Comparison of ENCODE assay signal across 8 cellular contexts in the genomic region with DNA sequence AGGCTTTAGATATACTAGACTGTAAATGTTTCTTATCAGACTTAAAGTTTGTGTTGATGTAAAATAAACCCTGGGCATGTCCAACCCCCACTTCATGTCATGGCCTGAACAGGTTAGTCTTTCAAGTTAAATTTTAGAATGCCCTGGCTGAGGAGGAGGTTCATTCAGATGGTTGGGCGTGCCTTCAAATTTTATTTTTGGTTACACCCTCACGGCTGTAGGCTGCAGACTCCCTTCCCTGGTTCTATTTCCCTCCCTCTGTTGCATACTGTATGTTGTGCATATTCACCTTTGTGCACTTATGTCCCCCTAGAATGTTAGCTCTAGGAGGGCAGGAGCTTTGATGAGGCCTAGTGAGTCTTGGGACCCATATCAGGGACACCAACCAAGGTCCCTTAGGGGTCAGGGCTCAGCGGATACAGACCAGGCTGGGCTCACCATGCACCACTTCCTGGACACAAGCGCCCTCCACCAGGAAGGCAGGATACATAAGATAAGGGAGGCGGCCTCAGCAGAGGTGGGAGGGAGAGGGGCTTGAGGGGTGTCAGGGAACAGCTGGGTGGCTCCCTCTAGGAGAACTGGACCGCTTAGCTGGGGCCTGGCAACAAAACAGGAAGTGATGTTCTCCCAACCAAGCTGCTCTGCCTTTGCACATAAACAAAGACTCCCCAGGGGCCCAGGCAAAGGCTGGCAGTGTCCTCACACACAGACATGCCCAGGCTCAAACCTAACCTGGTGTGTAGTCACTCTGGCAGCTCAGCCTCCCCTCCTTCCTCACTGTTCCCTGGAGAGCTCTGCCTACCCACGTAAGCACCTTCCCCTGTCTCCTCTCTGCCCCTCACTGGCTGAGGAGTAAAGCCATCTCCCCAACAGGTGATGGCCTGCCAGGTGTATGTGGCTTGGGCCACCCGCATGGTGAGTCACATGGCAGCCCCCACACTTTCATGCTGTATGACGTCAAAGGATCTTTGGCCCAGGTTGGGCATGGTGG. TPM values are rescaled to one million over a fixed set of nuclear protein-coding genes. Genes with fewer than 3 reads are reported as not detected.
DNase-seq lines count a peak whose midpoint lies in the region; ATAC-seq and TF ChIP-seq lines count a peak whose summit lies in the region.

No MANE protein-coding gene starts in this region.

- DNase-seq in activated CD4-positive, alpha-beta T cell treated with anti-CD3 and anti-CD28 coated beads, Interleukin-2, amount 10 ng/mL, durations not matched to agents 7 days and 5 days, result no peak
- DNase-seq in activated CD4-positive, alpha-beta T cell treated with anti-CD3 and anti-CD28 coated beads for 1 hour, result no peak
- DNase-seq in NOMO-1 treated with dmso at 0.1 percent for 144 hours (lab: John Stamatoyannopoulos, UW; ENCODE audit: unreplicated experiment) (peak; percentile 38), fibroblast of gingiva (ENCODE audit: low read depth) (peak; percentile 24), omental fat pad (ENCODE audit: low spot score) (no peak)
- DNase-seq in stimulated activated naive B cell treated with anti-CD40 and anti-IgM and Interleukin-4, amounts not matched to agents 10 μg/mL and 1 μg/mL and 100 μg/mL, for 72 hours, result peak; percentile 49

- CTCF ChIA-PET in activated CD4-positive, alpha-beta T cell treated with anti-CD3 and anti-CD28 coated beads, Interleukin-2, amount 10 ng/mL, durations not matched to agents 7 days and 5 days (lab: Charles Lee), result no interaction called here

- POLR2A ChIA-PET in activated CD4-positive, alpha-beta T cell treated with anti-CD3 and anti-CD28 coated beads, Interleukin-2, amount 10 ng/mL, durations not matched to agents 7 days and 5 days (lab: Charles Lee), result no interaction called here

- H3K9me3 Mint-ChIP-seq in activated CD4-positive, alpha-beta T cell treated with anti-CD3 and anti-CD28 coated beads, Interleukin-2, amount 10 ng/mL, durations not matched to agents 7 days and 5 days, result no peaks in the 10 kb centered on the region
- no peaks in the 10 kb centered on the region for H3K9me3 Mint-ChIP-seq in stimulated activated naive B cell treated with anti-CD40 and anti-IgM and Interleukin-4, amounts not matched to agents 10 μg/mL and 1 μg/mL and 100 μg/mL, for 72 hours

- no peak for TF ChIP-seq CTCF in omental fat pad (IDR thresholded peaks at IDR 0.05)

- peak; percentile 78 to 82 for ATAC-seq in stimulated activated naive B cell treated with anti-CD40 and anti-IgM and Interleukin-4, amounts not matched to agents 10 μg/mL and 1 μg/mL and 100 μg/mL, for 72 hours (replicated peaks)
- ATAC-seq in HG03045 (IDR thresholded peaks at IDR 0.05; ENCODE audit: unreplicated experiment) (no peak), HG03025 (IDR thresholded peaks at IDR 0.05; ENCODE audit: low FRiP score, unreplicated experiment) (no peak), omental fat pad (ENCODE audit: low FRiP score) (no peak)

- H3K27me3 Mint-ChIP-seq in activated CD4-positive, alpha-beta T cell treated with anti-CD3 and anti-CD28 coated beads, Interleukin-2, amount 10 ng/mL, durations not matched to agents 7 days and 5 days, result peaks cover 4% of the 10 kb centered on the region
- no peaks in the 10 kb centered on the region for H3K27me3 Mint-ChIP-seq in stimulated activated naive B cell treated with anti-CD40 and anti-IgM and Interleukin-4, amounts not matched to agents 10 μg/mL and 1 μg/mL and 100 μg/mL, for 72 hours

- H3K4me3 Mint-ChIP-seq in activated CD4-positive, alpha-beta T cell treated with anti-CD3 and anti-CD28 coated beads, Interleukin-2, amount 10 ng/mL, durations not matched to agents 7 days and 5 days, result no peak overlapping the region
- peak overlapping the region; percentile 33 to 34 for H3K4me3 Mint-ChIP-seq in stimulated activated naive B cell treated with anti-CD40 and anti-IgM and Interleukin-4, amounts not matched to agents 10 μg/mL and 1 μg/mL and 100 μg/mL, for 72 hours

- H3K36me3 Mint-ChIP-seq in activated CD4-positive, alpha-beta T cell treated with anti-CD3 and anti-CD28 coated beads, Interleukin-2, amount 10 ng/mL, durations not matched to agents 7 days and 5 days (ENCODE audit: low read depth), result no peaks in the 10 kb centered on the region
- H3K36me3 Mint-ChIP-seq in stimulated activated naive B cell treated with anti-CD40 and anti-IgM and Interleukin-4, amounts not matched to agents 10 μg/mL and 1 μg/mL and 100 μg/mL, for 72 hours, result no peaks in the 10 kb centered on the region

- H3K4me1 Mint-ChIP-seq in activated CD4-positive, alpha-beta T cell treated with anti-CD3 and anti-CD28 coated beads, Interleukin-2, amount 10 ng/mL, durations not matched to agents 7 days and 5 days, result peaks cover 34% of the 10 kb centered on the region
- peaks cover 21 to 32% of the 10 kb centered on the region in 2 donors for H3K4me1 Mint-ChIP-seq in stimulated activated naive B cell treated with anti-CD40 and anti-IgM and Interleukin-4, amounts not matched to agents 10 μg/mL and 1 μg/mL and 100 μg/mL, for 72 hours

- peak overlapping the region; percentile 85 for H3K27ac Mint-ChIP-seq in activated CD4-positive, alpha-beta T cell treated with anti-CD3 and anti-CD28 coated beads, Interleukin-2, amount 10 ng/mL, durations not matched to agents 7 days and 5 days
- H3K27ac Mint-ChIP-seq in stimulated activated naive B cell treated with anti-CD40 and anti-IgM and Interleukin-4, amounts not matched to agents 10 μg/mL and 1 μg/mL and 100 μg/mL, for 72 hours, result peak overlapping the region; percentile 93

RNA-seq across cellular contexts. Expression of a gene that starts 5.7 kb away (rescaled TPM):
- total RNA-seq in activated CD4-positive, alpha-beta T cell treated with anti-CD3 and anti-CD28 coated beads, Interleukin-2, amount 10 ng/mL, durations not matched to agents 7 days and 5 days, result 10 to 100 TPM; 29.5 to 31.1 TPM
- 10 to 100 TPM; 28.3 to 54.0 (median 44.2) TPM for total RNA-seq in omental fat pad

Comparison
In these comparisons a context has a peak if more than half of its experiments do, and no peak if none do; other contexts are left out.
1. DNase-seq: peak in NOMO-1 treated with dmso at 0.1 percent for 144 hours (single experiment), fibroblast of gingiva (single experiment) and stimulated activated naive B cell treated with anti-CD40 and anti-IgM and Interleukin-4, amounts not matched to agents 10 μg/mL and 1 μg/mL and 100 μg/mL, for 72 hours (single experiment); none in activated CD4-positive, alpha-beta T cell treated with anti-CD3 and anti-CD28 coated beads, Interleukin-2, amount 10 ng/mL, durations not matched to agents 7 days and 5 days (single experiment), activated CD4-positive, alpha-beta T cell treated with anti-CD3 and anti-CD28 coated beads for 1 hour (single experiment) and omental fat pad (single experiment).
2. ATAC-seq: peak in stimulated activated naive B cell treated with anti-CD40 and anti-IgM and Interleukin-4, amounts not matched to agents 10 μg/mL and 1 μg/mL and 100 μg/mL, for 72 hours (2 of 2); none in HG03045 (single experiment), HG03025 (single experiment) and omental fat pad (single experiment).